8 cellular contexts compared by ENCODE assay signal in genomic region chr18:12376034-12376717, GRCh38. TPM values are rescaled to one million over a fixed set of nuclear protein-coding genes. Genes with fewer than 3 reads are reported as not detected.
A peak's percentile ranks its signal among the peaks of the same experiment; 100 is the strongest.
DNase-seq lines count a peak whose midpoint lies in the region; ATAC-seq and TF ChIP-seq lines count a peak whose summit lies in the region.

No MANE protein-coding gene starts in this region.

- H3K79me2 ChIP-seq in PC-3 (ENCODE audit: low read length) = peaks cover 56% of the 10 kb centered on the region
- H3K79me2 ChIP-seq in mammary epithelial cell (ENCODE audit: insufficient read depth, low read length) = peaks cover 57% of the 10 kb centered on the region

- dilution Hi-C loops in mammary epithelial cell (cut with HindIII; ENCODE audit: low sequenced_read_pairs) = no loop called here

- POLR2A ChIA-PET in PC-3 (lab: Charles Lee; ENCODE audit: unreplicated experiment) = interaction anchor here (0.6 to 0.7 kb wide), 3 partner anchors 52 to 326 kb away, joined by 3 to 6 read pairs (median 4); partner anchors contain the start of genes CEP76 and PSMG2

- H3K27me3 ChIP-seq in PC-3 (ENCODE audit: low read length) (no peaks in the 10 kb centered on the region), mammary epithelial cell (ENCODE audit: insufficient read depth, low read length) (no peaks in the 10 kb centered on the region), thyroid gland (no peaks in the 10 kb centered on the region)

- H4K20me1 ChIP-seq in PC-3 (ENCODE audit: low read length) (peaks cover 41% of the 10 kb centered on the region), mammary epithelial cell (ENCODE audit: insufficient read depth, low read length) (no peaks in the 10 kb centered on the region)

- H3K27ac ChIP-seq in PC-3 (ENCODE audit: low read length) (peak overlapping the region; percentile 94), mammary epithelial cell (ENCODE audit: insufficient read depth, low read depth, low read length) (peak overlapping the region; percentile 93), thyroid gland (peak overlapping the region; percentile 95 to 100 (median 98))

- H3K9ac ChIP-seq in PC-3 (ENCODE audit: low read length) (peak overlapping the region; percentile 98), mammary epithelial cell (ENCODE audit: insufficient read depth, low read length) (peak overlapping the region; percentile 93)

- H3K36me3 ChIP-seq in PC-3 (ENCODE audit: low read depth, low read length) (peaks cover 8% of the 10 kb centered on the region; the same call in 1 of the 2 replicates), mammary epithelial cell (ENCODE audit: insufficient read depth, low read length) (peaks cover 7% of the 10 kb centered on the region), thyroid gland (no peaks in the 10 kb centered on the region)

- BruUV-seq in PC-3 (replicated peaks; lab: Mats Ljungman, UMichigan) (TSS peak; percentile 65), mammary epithelial cell (replicated peaks; lab: Mats Ljungman, UMichigan) (TSS peak; percentile 44)

- no peaks in the 10 kb centered on the region for H3K9me3 ChIP-seq in PC-3 (ENCODE audit: low read length)
- H3K9me3 ChIP-seq in mammary epithelial cell (replicated peaks; ENCODE audit: insufficient read depth, low read length) = no peaks in the 10 kb centered on the region
- no peaks in the 10 kb centered on the region for H3K9me3 ChIP-seq in thyroid gland

- H3F3A ChIP-seq in PC-3 (ENCODE audit: low read length, unreplicated experiment) = no peaks in the 10 kb centered on the region

- peaks cover 29% of the 10 kb centered on the region for H3K4me1 ChIP-seq in PC-3 (ENCODE audit: insufficient read depth, low read length)
- H3K4me1 ChIP-seq in mammary epithelial cell (ENCODE audit: insufficient read depth, low read length) = peaks cover 11% of the 10 kb centered on the region
- peaks cover 25 to 29% of the 10 kb centered on the region in 2 donors for H3K4me1 ChIP-seq in thyroid gland

- CTCF ChIA-PET in PC-3 (lab: Charles Lee) = interaction anchor here (0.6 to 1.5 kb wide), 2 partner anchors 14 to 104 kb away, joined by 3 to 5 read pairs; no protein-coding TSS in a partner anchor
- CTCF ChIA-PET in mammary epithelial cell (lab: Charles Lee; ENCODE audit: low non-redundant PET) = no interaction called here

- TF ChIP-seq POLR2A in thyroid gland (IDR thresholded peaks at IDR 0.05) = no peak

- H3K9me2 ChIP-seq in PC-3 (replicated peaks; ENCODE audit: low read length) = no peaks in the 10 kb centered on the region

- H2AFZ ChIP-seq in PC-3 (ENCODE audit: low read length) = peak overlapping the region; percentile 60
- H2AFZ ChIP-seq in mammary epithelial cell (ENCODE audit: low read depth, low read length) = peak overlapping the region; percentile 87

- WGBS in mammary epithelial cell (ENCODE audit: low coverage, missing lambda C conversion rate) = 9% methylated on average over 34 of the region's 38 CpGs
- WGBS in thyroid gland, 2 donors = 16 to 23% methylated on average over 15 to 35 of the region's 38 CpGs

- intact Hi-C loops in PC-3 (cut with micrococcal nuclease) (loop anchor here (2.0 to 10.0 kb wide), 4 partner anchors 39 to 571 kb away; partner anchors contain the start of genes IMPA2 and SEH1L), mammary epithelial cell (cut with micrococcal nuclease) (loop anchor here (2.0 to 5.0 kb wide), 3 partner anchors 27 to 571 kb away; partner anchors contain the start of genes SEH1L and SPIRE1), thyroid gland (cut with DNase I) (no loop called here)

- in situ Hi-C loops in mammary epithelial cell (cut with MboI; ENCODE audit: low sequenced_read_pairs in 2 of 2) = loop anchor here (25.0 kb wide), 1 partner anchor 561 kb away; the partner anchor contains the start of gene SEH1L (in 2 of the 2)

- peak; percentile 4 for ATAC-seq in PC-3
- no peak for ATAC-seq in HG02642 (IDR thresholded peaks at IDR 0.05; ENCODE audit: poor library complexity, unreplicated experiment)

- peak; percentile 23 to 25 for DNase-seq in stimulated activated CD4-positive, alpha-beta T cell treated with anti-CD3 and anti-CD28 coated beads, Interleukin-4, amount 100 ng/mL, for 48 hours (ENCODE audit: low read depth in 2 of 2)
- no peak for DNase-seq in stimulated activated CD4-positive, alpha-beta T cell treated with anti-CD3 and anti-CD28 coated beads, Interleukin-1b, Interleukin-23, amount 100 ng/mL, for 48 hours
- DNase-seq in PC-3 = peak; percentile 30
- DNase-seq in mammary epithelial cell = peak; percentile 41
- peak; percentile 49 for DNase-seq in left kidney (ENCODE audit: low read depth, low spot score)
- DNase-seq in thyroid gland = peak; percentile 9 to 14
- DNase-seq in mucosa of gallbladder (ENCODE audit: low spot score) = no peak

- peak overlapping the region; percentile 91 for H3K4me2 ChIP-seq in PC-3 (ENCODE audit: low read length)
- peak overlapping the region; percentile 99 for H3K4me2 ChIP-seq in mammary epithelial cell (ENCODE audit: insufficient read depth, low read depth, low read length)

- peak overlapping the region; percentile 84 for H3K4me3 ChIP-seq in PC-3 (ENCODE audit: low read length)
- H3K4me3 ChIP-seq in mammary epithelial cell (replicated peaks in 1 of 3; ENCODE audit: insufficient read depth in 1 of 3, low read depth in 2 of 3, low read length in 3 of 3) = peak overlapping the region; percentile 90 to 95 (median 90)
- peak overlapping the region; percentile 21 to 65 (median 49) for H3K4me3 ChIP-seq in thyroid gland (replicated peaks in 1 of 3)

- TF ChIP-seq CTCF in PC-3 (conservative IDR thresholded peaks at IDR 0.05; ENCODE audit: low read depth, low read length) (no peak), mammary epithelial cell (conservative IDR thresholded peaks at IDR 0.05 in 1 of 2, IDR thresholded peaks at IDR 0.05 in 1 of 2; ENCODE audit: extremely low read depth in 1 of 2, insufficient read depth in 1 of 2, low read depth in 1 of 2, low read length in 2 of 2) (no peak), thyroid gland (IDR thresholded peaks at IDR 0.05) (no peak)

RNA-seq across cellular contexts. Expression of gene AFG3L2, which starts 0.9 kb away (rescaled TPM):
- total RNA-seq in PC-3 (2014; rRNA removed) (79.3 and 95.7 TPM in 2 replicates), mammary epithelial cell (10 to 100 TPM; 50.5 to 55.8 TPM), thyroid gland (10 to 100 TPM; 60.9 to 92.4 (median 84.7) TPM), mucosa of gallbladder (39.2 TPM)
- polyA plus RNA-seq in mammary epithelial cell = 34.8 TPM
- 47.1 TPM for polyA minus RNA-seq in mammary epithelial cell

RNA-seq across cellular contexts. Expression of gene PRELID3A, which starts 31.6 kb away (rescaled TPM):
- 9.7 and 16.5 TPM in 2 replicates for total RNA-seq in PC-3 (2014; rRNA removed)
- total RNA-seq in mammary epithelial cell = 10 to 100 TPM in 1 of 2 donors, 1 to 10 TPM in 1; 3.3 to 13.1 TPM
- 3.7 TPM for polyA plus RNA-seq in mammary epithelial cell
- not detected for polyA minus RNA-seq in mammary epithelial cell
- 1 to 10 TPM; 1.6 to 6.2 (median 3.2) TPM for total RNA-seq in thyroid gland
- 3.5 TPM for total RNA-seq in mucosa of gallbladder

Comparison
In these comparisons a context has a peak if more than half of its experiments do, and no peak if none do; other contexts are left out.
1. DNase-seq: peak in stimulated activated CD4-positive, alpha-beta T cell treated with anti-CD3 and anti-CD28 coated beads, Interleukin-4, amount 100 ng/mL, for 48 hours (2 of 2), PC-3 (single experiment), mammary epithelial cell (single experiment), left kidney (single experiment) and thyroid gland (2 of 2); none in stimulated activated CD4-positive, alpha-beta T cell treated with anti-CD3 and anti-CD28 coated beads, Interleukin-1b, Interleukin-23, amount 100 ng/mL, for 48 hours (single experiment) and mucosa of gallbladder (single experiment).
2. Peak in every context shown above with its lines, with median percentiles within 50 percentile points of each other: H3K27ac ChIP-seq and H3K4me3 ChIP-seq.